1 cellular context compared by ENCODE assay signal in the genomic region with DNA sequence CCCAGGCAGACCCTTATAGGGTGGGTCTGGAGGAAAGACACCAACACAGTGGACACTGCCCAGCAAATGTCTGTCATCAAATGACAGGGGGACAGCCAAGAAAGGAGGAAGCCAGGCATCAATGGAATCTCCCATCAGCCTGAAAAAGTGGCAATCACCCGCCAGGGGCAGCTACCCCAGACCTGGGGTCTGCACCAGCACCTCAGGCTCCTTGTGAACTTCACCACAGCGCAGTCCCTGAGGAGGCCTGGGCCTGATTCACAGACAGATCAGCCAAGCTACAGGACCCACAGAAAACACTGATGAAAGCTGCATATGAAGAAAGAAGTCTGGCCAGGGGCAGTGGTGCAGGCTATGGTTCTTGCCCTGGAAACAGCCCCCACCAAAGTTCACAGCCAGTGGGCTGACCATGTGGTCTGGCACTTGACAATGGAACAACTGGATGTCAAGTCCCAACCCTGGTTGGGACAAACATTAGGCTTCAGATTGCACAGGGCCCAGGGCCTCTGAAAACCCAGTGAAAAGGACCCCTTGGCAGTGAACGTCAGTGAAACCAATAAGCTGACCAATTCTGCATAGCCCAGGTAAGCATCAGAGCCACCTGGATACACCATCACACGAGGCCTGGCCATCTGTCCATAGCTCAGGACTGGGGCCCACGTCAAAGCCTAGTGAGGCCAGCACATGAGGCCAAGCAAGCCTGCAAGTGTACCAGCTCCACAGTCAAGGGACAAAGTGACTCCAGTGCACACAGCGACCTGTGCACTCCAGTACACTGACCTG.
TF ChIP-seq lines count a peak whose summit lies in the region.

No MANE protein-coding gene starts in this region.

TF ChIP-seq in K562, 482 proteins besides CTCF, POLR2A, EP300 and RAD21:
- TF ChIP-seq, protein P1, sequence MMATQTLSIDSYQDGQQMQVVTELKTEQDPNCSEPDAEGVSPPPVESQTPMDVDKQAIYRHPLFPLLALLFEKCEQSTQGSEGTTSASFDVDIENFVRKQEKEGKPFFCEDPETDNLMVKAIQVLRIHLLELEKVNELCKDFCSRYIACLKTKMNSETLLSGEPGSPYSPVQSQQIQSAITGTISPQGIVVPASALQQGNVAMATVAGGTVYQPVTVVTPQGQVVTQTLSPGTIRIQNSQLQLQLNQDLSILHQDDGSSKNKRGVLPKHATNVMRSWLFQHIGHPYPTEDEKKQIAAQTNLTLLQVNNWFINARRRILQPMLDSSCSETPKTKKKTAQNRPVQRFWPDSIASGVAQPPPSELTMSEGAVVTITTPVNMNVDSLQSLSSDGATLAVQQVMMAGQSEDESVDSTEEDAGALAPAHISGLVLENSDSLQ (IDR thresholded peaks at IDR 0.05) = 0 out of 2 replicates have a peak, but pooled peaks have one; percentile 1
- no peak for TF ChIP-seq ILF3 (IDR thresholded peaks at IDR 0.05; ENCODE audit: borderline replicate concordance)
TF ChIP-seq in K562: peak in this region for 1.
